In the genomic region with DNA sequence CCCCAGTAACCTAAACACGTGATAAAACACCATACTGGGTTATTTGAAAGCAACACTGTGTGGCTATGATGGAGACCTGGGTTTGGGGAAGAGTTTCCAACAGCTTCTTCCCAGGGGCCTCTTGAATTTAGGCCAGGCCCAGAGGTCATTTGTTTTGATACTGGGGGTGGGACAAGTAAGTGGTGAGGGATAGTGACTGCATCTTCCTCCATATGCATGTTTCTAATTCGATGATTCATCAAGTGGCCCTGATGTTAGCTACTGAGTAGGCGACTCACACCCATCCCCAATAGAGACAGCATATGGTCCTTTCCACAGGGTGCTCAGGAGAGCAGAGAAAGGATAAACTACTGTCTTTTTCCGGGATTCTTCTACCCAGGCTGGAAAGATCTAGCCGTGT, we compare ENCODE assay signal across 19 cellular contexts. TPM values are rescaled to one million over a fixed set of nuclear protein-coding genes. Genes with fewer than 3 reads are reported as not detected.
DNase-seq lines count a peak whose midpoint lies in the region; ATAC-seq, FAIRE-seq and TF ChIP-seq lines count a peak whose summit lies in the region.
"Had no signal": no experiment of that assay in that cellular context is flagged by ENCODE, and none has a peak within 500 bp of the region (broad histone marks: within the 10 kb centered on the region; RNA-seq: fewer than 3 reads in every experiment).

No MANE protein-coding gene starts in this region.

- H2BK5ac ChIP-seq in H9 (ENCODE audit: insufficient read length, low read length), result no peak overlapping the region

- H3K4me3 ChIP-seq in dorsolateral prefrontal cortex, result peak overlapping the region in 38 of 59 donors; percentile 4 to 71 (median 40)
- peak overlapping the region; percentile 28 for H3K4me3 ChIP-seq in skeletal muscle satellite cell (ENCODE audit: low read length)
- H3K4me3 ChIP-seq in left lung, result no peak overlapping the region
- H3K4me3 ChIP-seq: body of pancreas, lower lobe of right lung had no signal

- no peak for ATAC-seq in left lung
- ATAC-seq: activated CD8-positive, alpha-beta T cell treated with anti-CD3 and anti-CD28 coated beads, Interleukin-2, amount 10 ng/mL, durations not matched to agents 7 days and 5 days; body of pancreas; lower lobe of right lung had no signal

- no peak overlapping the region for H2AK5ac ChIP-seq in H9 (ENCODE audit: insufficient read length, low read length)

- peaks cover 35% of the 10 kb centered on the region for H3K27me3 Mint-ChIP-seq in H9 (ENCODE audit: low read depth)

- no peak overlapping the region for H4K8ac ChIP-seq in H9 (replicated peaks; ENCODE audit: insufficient read length, low read depth, low read length)

- no peak overlapping the region for H2BK12ac ChIP-seq in H9 (ENCODE audit: insufficient read length, low read depth, low read length)

- H3K9ac ChIP-seq in skeletal muscle satellite cell (ENCODE audit: low read depth, low read length) (peak overlapping the region; percentile 71), H9 (ENCODE audit: extremely low read depth, insufficient read length, low read length) (no peak overlapping the region)

- H3K79me2 ChIP-seq in H9 (ENCODE audit: insufficient read depth, low read length), result no peaks in the 10 kb centered on the region

- H3K4me1 ChIP-seq in skeletal muscle satellite cell (ENCODE audit: control insufficient read depth, insufficient read depth, low read length) (peaks cover 33% of the 10 kb centered on the region), left lung (no peaks in the 10 kb centered on the region), H9 (ENCODE audit: insufficient read depth, low read length) (no peaks in the 10 kb centered on the region)
- H3K4me1 ChIP-seq: lower lobe of right lung had no signal

- H4K91ac ChIP-seq in H9 (ENCODE audit: insufficient read length, low read depth, low read length), result no peak overlapping the region

- no peak for FAIRE-seq in RCC 7860 (lab: Jason Lieb, UNC)
- FAIRE-seq: small intestine had no signal

- intact Hi-C loops in dorsolateral prefrontal cortex (cut with DNase I) (loop anchor here in 1 of 2 donors (5.0 kb wide), 1 partner anchor 52 kb away; no protein-coding TSS in a partner anchor), left lung (cut with DNase I) (no loop called here)

- H4K5ac ChIP-seq in H9 (ENCODE audit: insufficient read length, low read depth, low read length), result no peak overlapping the region

- H3K9me3 Mint-ChIP-seq in H9, result peaks cover 68 to 73% of the 10 kb centered on the region in 2 experiments
- H3K9me3 Mint-ChIP-seq: CD4-positive, alpha-beta T cell had no signal

- WGBS in H9 (ENCODE audit: extremely low coverage, insufficient read length, low lambda C conversion rate), result no CpG with 5 or more reads among the region's 5 CpGs

- H3K36me3 Mint-ChIP-seq in H9 (ENCODE audit: insufficient read depth in 1 of 3, low read depth in 3 of 3), result peaks cover 0 to 3% (median 2%) of the 10 kb centered on the region in 3 experiments; a peak in 2 of 7 replicates

- H3K4me2 ChIP-seq in skeletal muscle satellite cell (ENCODE audit: low read length), result peak overlapping the region; percentile 48
- no peak overlapping the region for H3K4me2 ChIP-seq in H9 (ENCODE audit: insufficient read depth, insufficient read length, low read length)

- H3K23me2 ChIP-seq in H9 (ENCODE audit: insufficient read length, low read depth, low read length, poor library complexity, severe bottlenecking), result no peaks in the 10 kb centered on the region

- H3K18ac ChIP-seq in H9 (ENCODE audit: insufficient read length, low read depth, low read length), result no peak overlapping the region

- H3K9me3 ChIP-seq in skeletal muscle satellite cell (replicated peaks; ENCODE audit: low read length) (no peaks in the 10 kb centered on the region), left lung (no peaks in the 10 kb centered on the region), H9 (ENCODE audit: control insufficient read depth, low read depth, low read length) (peaks cover 17% of the 10 kb centered on the region)
- H3K9me3 ChIP-seq: body of pancreas, lower lobe of right lung had no signal

- no peak overlapping the region for H2AFZ ChIP-seq in H9 (ENCODE audit: low read length)

- no peak overlapping the region for H3K14ac ChIP-seq in H9 (ENCODE audit: insufficient read depth, low read length)

- H3K27me3 ChIP-seq in dorsolateral prefrontal cortex, result peaks cover 0 to 98% (median 39%) of the 10 kb centered on the region in 45 donors
- no peaks in the 10 kb centered on the region for H3K27me3 ChIP-seq in skeletal muscle satellite cell (ENCODE audit: control insufficient read depth, insufficient read depth, low read length)
- peaks cover 16 to 43% of the 10 kb centered on the region in 2 donors for H3K27me3 ChIP-seq in left lung
- H3K27me3 ChIP-seq in H9 (ENCODE audit: insufficient read depth, low read length), result no peaks in the 10 kb centered on the region
- H3K27me3 ChIP-seq: body of pancreas had no signal

- no peak overlapping the region for H3K4me3 Mint-ChIP-seq in H9
- H3K4me3 Mint-ChIP-seq: activated CD8-positive, alpha-beta T cell treated with anti-CD3 and anti-CD28 coated beads, Interleukin-2, amount 10 ng/mL, durations not matched to agents 7 days and 5 days; CD4-positive, alpha-beta T cell had no signal

- H2BK120ac ChIP-seq in H9 (ENCODE audit: low read depth, low read length, poor library complexity, severe bottlenecking), result no peak overlapping the region

- H3T11ph ChIP-seq in H9 (ENCODE audit: low read length), result no peak overlapping the region

- no peak overlapping the region for H3K27ac Mint-ChIP-seq in H9
- H3K27ac Mint-ChIP-seq: activated CD8-positive, alpha-beta T cell treated with anti-CD3 and anti-CD28 coated beads, Interleukin-2, amount 10 ng/mL, durations not matched to agents 7 days and 5 days; CD4-positive, alpha-beta T cell had no signal

- TF ChIP-seq CTCF in dorsolateral prefrontal cortex (IDR thresholded peaks at IDR 0.05 in 54 of 56, conservative IDR thresholded peaks at IDR 0.05 in 2 of 56; ENCODE audit: low read depth in 1 of 56, partially characterized antibody in 56 of 56), result no peak
- no peak for TF ChIP-seq CTCF in left lung (IDR thresholded peaks at IDR 0.05)
- no peak for TF ChIP-seq CTCF in H9 (conservative IDR thresholded peaks at IDR 0.05)

- no peak overlapping the region for H2BK20ac ChIP-seq in H9 (ENCODE audit: low read depth, low read length, poor library complexity, severe bottlenecking)

- H3K27ac ChIP-seq in dorsolateral prefrontal cortex (peak overlapping the region in 58 of 59 donors; percentile 21 to 95 (median 88)), left lung (no peak overlapping the region), H9 (ENCODE audit: insufficient read length, low read depth, low read length) (no peak overlapping the region)
- H3K27ac ChIP-seq: body of pancreas, lower lobe of right lung had no signal

- in situ Hi-C loops in KBM-7 (cut with MboI; ENCODE audit: low pct_unique_long_range_greater_than_20kb, low sequenced_read_pairs), result no loop called here

- H3K56ac ChIP-seq in H9 (ENCODE audit: insufficient read length, low read depth, low read length), result no peak overlapping the region

- peak; percentile 22 for DNase-seq in H4 (ENCODE audit: low spot score)
- peak; percentile 73 for DNase-seq in RCC 7860 (ENCODE audit: low spot score)
- no peak for DNase-seq in dorsolateral prefrontal cortex
- DNase-seq in left lung, result no peak
- no peak for DNase-seq in anterior cingulate cortex (lab: John Stamatoyannopoulos, UW)
- no peak for DNase-seq in KBM-7
- no peak for DNase-seq in H9
- DNase-seq: activated CD8-positive, alpha-beta T cell treated with anti-CD3 and anti-CD28 coated beads, Interleukin-2, amount 10 ng/mL, durations not matched to agents 7 days and 5 days; activated effector memory CD4-positive, alpha-beta T cell treated with anti-CD3 and anti-CD28 coated beads, Interleukin-2, amount 50 U/mL, for 16 hours; body of pancreas; CD4-positive, alpha-beta T cell; hippocampal formation; lower lobe of right lung; NCI-H146; NCI-H774; SHP77 treated with DMSO at 0.1 percent for 48 hours; small intestine had no signal

- H3K4me1 Mint-ChIP-seq in H9, result peaks cover 20 to 31% of the 10 kb centered on the region in 2 experiments

- no peaks in the 10 kb centered on the region for H4K20me1 ChIP-seq in H9 (ENCODE audit: control insufficient read depth, insufficient read depth, insufficient read length)

- no peaks in the 10 kb centered on the region for H3K79me1 ChIP-seq in H9 (ENCODE audit: insufficient read depth, low read depth, low read length, poor library complexity, severe bottlenecking)

- H3K23ac ChIP-seq in H9 (ENCODE audit: insufficient read length, low read depth, low read length), result no peak overlapping the region

- H3K36me3 ChIP-seq in skeletal muscle satellite cell (ENCODE audit: insufficient read depth, low read length) (no peaks in the 10 kb centered on the region), left lung (no peaks in the 10 kb centered on the region)
- H3K36me3 ChIP-seq: lower lobe of right lung had no signal

- no peak overlapping the region for H2BK15ac ChIP-seq in H9 (ENCODE audit: low read depth, low read length)

- no peak overlapping the region for H3K4ac ChIP-seq in H9 (ENCODE audit: low read depth, low read length)

RNA-seq across cellular contexts. Expression of a gene that starts 2.7 kb away (rescaled TPM):
- 0.39 TPM in 1 of 2 replicates, not detected in the other for total RNA-seq in H4 (2014; rRNA removed; shearing (Covaris generic))
- total RNA-seq in dorsolateral prefrontal cortex, result 10 to 100 TPM; 17.5 to 52.5 (median 27.2) TPM
- total RNA-seq in skeletal muscle satellite cell (2012; rRNA removed), result 2.4 and 3.0 TPM in 2 replicates
- total RNA-seq in left lung, result not detected
- total RNA-seq in H9 (2021), result not detected in 2 replicates
- total RNA-seq: activated CD8-positive, alpha-beta T cell treated with anti-CD3 and anti-CD28 coated beads, Interleukin-2, amount 10 ng/mL, durations not matched to agents 7 days and 5 days; body of pancreas; CD4-positive, alpha-beta T cell; subcutaneous adipose tissue had no signal

Comparison
In these comparisons a context has a peak if more than half of its experiments do, and no peak if none do; other contexts are left out.
1. DNase-seq: peak in H4 (single experiment) and RCC 7860 (single experiment); none in dorsolateral prefrontal cortex (0 of 10), left lung (0 of 2), anterior cingulate cortex (0 of 58), KBM-7 (single experiment) and H9 (single experiment).
2. H3K27ac ChIP-seq: peak in dorsolateral prefrontal cortex (58 of 59); none in left lung (0 of 2) and H9 (single experiment).
3. H3K4me3 ChIP-seq: peak in dorsolateral prefrontal cortex (38 of 59) and skeletal muscle satellite cell (single experiment); none in left lung (0 of 2).
4. RNA of a gene that starts 2.7 kb away (total RNA-seq): 17.5 to 52.5 TPM in dorsolateral prefrontal cortex; 0.39 TPM in H4, not detected in left lung and not detected in H9; every median in the first group is over 10 times any median in the second.